27 cellular contexts compared by ENCODE assay signal in the genomic region with DNA sequence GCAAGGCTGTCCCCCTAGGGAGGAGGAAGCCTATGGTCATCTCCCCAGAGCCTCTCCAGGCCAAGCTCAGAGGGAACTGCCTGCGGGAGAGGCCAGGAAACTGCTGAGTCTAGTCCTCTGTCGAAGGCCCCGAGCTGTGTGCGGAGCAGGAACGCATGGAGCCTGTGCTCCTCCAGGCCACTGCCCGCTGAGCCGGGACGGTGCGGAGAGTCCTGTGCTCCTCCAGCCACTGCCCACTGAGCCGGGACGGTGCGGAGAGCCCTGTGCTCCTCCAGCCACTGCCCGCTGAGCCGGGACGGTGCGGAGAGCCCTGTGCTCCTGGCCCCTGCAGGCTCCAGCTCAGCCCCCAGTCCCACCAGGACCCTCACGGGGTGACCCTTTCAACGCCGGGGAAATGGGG.
"Had no signal": no experiment of that assay in that cellular context is flagged by ENCODE, and none has a peak within 500 bp of the region (broad histone marks: within the 10 kb centered on the region; RNA-seq: fewer than 3 reads in every experiment).

No MANE protein-coding gene starts in this region.

- H3K4me3 Mint-ChIP-seq: activated CD4-positive, alpha-beta T cell treated with anti-CD3 and anti-CD28 coated beads for 36 hours; activated CD8-positive, alpha-beta memory T cell treated with anti-CD3 and anti-CD28 coated beads, Interleukin-2, amount 10 ng/mL, durations not matched to agents 7 days and 5 days; activated CD8-positive, alpha-beta T cell treated with anti-CD3 and anti-CD28 coated beads, Interleukin-2, amount 10 ng/mL, durations not matched to agents 7 days and 5 days; activated naive CD4-positive, alpha-beta T cell treated with anti-CD3 and anti-CD28 coated beads, Interleukin-2, amount 50 U/mL, for 24 hours; activated naive CD8-positive, alpha-beta T cell treated with anti-CD3 and anti-CD28 coated beads, Interleukin-2, amount 50 U/mL, for 24 hours; dendritic cell treated with granulocyte-macrophage colony-stimulating factor and Interleukin-4, amounts not matched to agents 40 ng/mL and 50 ng/mL, for 4 days; immature natural killer cell; natural killer cell treated with Interleukin-12 subunit alpha and Interleukin-12 subunit beta and Interleukin-15 and Interleukin-18, amount 100 ng/mL, for 72 hours; stimulated activated naive B cell treated with anti-CD40 and anti-IgM and Interleukin-4, amounts not matched to agents 10 μg/mL and 1 μg/mL and 100 μg/mL, for 72 hours had no signal

- H3K4me1 Mint-ChIP-seq: activated CD4-positive, alpha-beta T cell treated with anti-CD3 and anti-CD28 coated beads for 36 hours; activated CD8-positive, alpha-beta memory T cell treated with anti-CD3 and anti-CD28 coated beads, Interleukin-2, amount 10 ng/mL, durations not matched to agents 7 days and 5 days; activated naive CD4-positive, alpha-beta T cell treated with anti-CD3 and anti-CD28 coated beads, Interleukin-2, amount 50 U/mL, for 24 hours; activated naive CD8-positive, alpha-beta T cell treated with anti-CD3 and anti-CD28 coated beads, Interleukin-2, amount 50 U/mL, for 24 hours had no signal

- H3K36me3 ChIP-seq: breast epithelium, left ventricle myocardium inferior, pancreas, sigmoid colon, stomach had no signal

- H3K27ac Mint-ChIP-seq: activated CD4-positive, alpha-beta T cell treated with anti-CD3 and anti-CD28 coated beads for 36 hours; activated CD8-positive, alpha-beta memory T cell treated with anti-CD3 and anti-CD28 coated beads, Interleukin-2, amount 10 ng/mL, durations not matched to agents 7 days and 5 days; activated CD8-positive, alpha-beta T cell treated with anti-CD3 and anti-CD28 coated beads, Interleukin-2, amount 10 ng/mL, durations not matched to agents 7 days and 5 days; activated naive CD4-positive, alpha-beta T cell treated with anti-CD3 and anti-CD28 coated beads, Interleukin-2, amount 50 U/mL, for 24 hours; activated naive CD8-positive, alpha-beta T cell treated with anti-CD3 and anti-CD28 coated beads, Interleukin-2, amount 50 U/mL, for 24 hours; activated T-helper 2 cell treated with anti-CD3 and anti-CD28 coated beads, Interferon-gamma antibody, Interleukin-2, Interleukin-4, amounts not matched to agents 10 μg/mL and 5 μg/mL and 100 μg/mL, durations not matched to agents 14 hours and 24 hours and 36 hours; dendritic cell treated with granulocyte-macrophage colony-stimulating factor and Interleukin-4, amounts not matched to agents 40 ng/mL and 50 ng/mL, for 4 days; immature natural killer cell; natural killer cell treated with Interleukin-12 subunit alpha and Interleukin-12 subunit beta and Interleukin-15 and Interleukin-18, amount 100 ng/mL, for 72 hours; stimulated activated naive B cell treated with anti-CD40 and anti-IgM and Interleukin-4, amounts not matched to agents 10 μg/mL and 1 μg/mL and 100 μg/mL, for 72 hours had no signal

- H3K27ac ChIP-seq: breast epithelium, esophagus muscularis mucosa, foreskin keratinocyte, heart left ventricle, left ventricle myocardium inferior, pancreas, sigmoid colon, stomach, tibial artery had no signal

- H3K27me3 ChIP-seq: breast epithelium, esophagus muscularis mucosa, foreskin keratinocyte, heart left ventricle, pancreas, sigmoid colon, stomach, tibial artery had no signal

- H3K4me3 ChIP-seq: breast epithelium, esophagus muscularis mucosa, heart left ventricle, left ventricle myocardium inferior, mucosa of descending colon, pancreas, sigmoid colon, stomach, tibial artery had no signal

- H3K9me3 ChIP-seq: breast epithelium, esophagus muscularis mucosa, heart left ventricle, left ventricle myocardium inferior, mucosa of descending colon, pancreas, sigmoid colon, stomach, tibial artery had no signal

- H3K36me3 Mint-ChIP-seq: activated CD8-positive, alpha-beta memory T cell treated with anti-CD3 and anti-CD28 coated beads, Interleukin-2, amount 10 ng/mL, durations not matched to agents 7 days and 5 days; activated naive CD4-positive, alpha-beta T cell treated with anti-CD3 and anti-CD28 coated beads, Interleukin-2, amount 50 U/mL, for 24 hours; immature natural killer cell; natural killer cell treated with Interleukin-12 subunit alpha and Interleukin-12 subunit beta and Interleukin-15 and Interleukin-18, amount 100 ng/mL, for 72 hours had no signal

- ATAC-seq: activated CD4-positive, alpha-beta T cell treated with anti-CD3 and anti-CD28 coated beads for 36 hours; activated CD8-positive, alpha-beta memory T cell treated with anti-CD3 and anti-CD28 coated beads, Interleukin-2, amount 10 ng/mL, durations not matched to agents 7 days and 5 days; activated CD8-positive, alpha-beta T cell treated with anti-CD3 and anti-CD28 coated beads, Interleukin-2, amount 10 ng/mL, durations not matched to agents 7 days and 5 days; activated naive CD8-positive, alpha-beta T cell treated with anti-CD3 and anti-CD28 coated beads, Interleukin-2, amount 50 U/mL, for 24 hours; foreskin keratinocyte; mucosa of descending colon; natural killer cell treated with Interleukin-12 subunit alpha and Interleukin-12 subunit beta and Interleukin-15 and Interleukin-18, amount 100 ng/mL, for 72 hours; pancreas; stimulated activated naive B cell treated with anti-CD40 and anti-IgM and Interleukin-4, amounts not matched to agents 10 μg/mL and 1 μg/mL and 100 μg/mL, for 72 hours had no signal

- DNase-seq: activated CD4-positive, alpha-beta T cell treated with anti-CD3 and anti-CD28 coated beads for 36 hours; activated CD4-positive, CD25-positive, alpha-beta regulatory T cell; activated CD8-positive, alpha-beta memory T cell treated with anti-CD3 and anti-CD28 coated beads, Interleukin-2, amount 10 ng/mL, durations not matched to agents 7 days and 5 days; activated CD8-positive, alpha-beta T cell treated with anti-CD3 and anti-CD28 coated beads, Interleukin-2, amount 10 ng/mL, durations not matched to agents 7 days and 5 days; activated naive CD8-positive, alpha-beta T cell treated with anti-CD3 and anti-CD28 coated beads, Interleukin-2, amount 50 U/mL, for 24 hours; activated T-cell treated with anti-CD3 and anti-CD28 coated beads, Interleukin-2, amount 50 U/mL, for 48 hours; amygdala; central memory CD4-positive, alpha-beta T cell; foreskin keratinocyte; hypothalamus; immature natural killer cell; left ventricle myocardium inferior; sigmoid colon; small intestine; stimulated activated CD4-positive, alpha-beta T cell treated with anti-CD3 and anti-CD28 coated beads, Interleukin-1b, Interleukin-23, amount 100 ng/mL, for 48 hours; stimulated activated naive B cell treated with anti-CD40 and anti-IgM and Interleukin-4, amounts not matched to agents 10 μg/mL and 1 μg/mL and 100 μg/mL, for 72 hours; stomach; tibial artery had no signal

- H3K4me1 ChIP-seq: breast epithelium, foreskin keratinocyte, left ventricle myocardium inferior, pancreas, stomach, tibial artery had no signal

- H3K27me3 Mint-ChIP-seq: activated CD4-positive, alpha-beta T cell treated with anti-CD3 and anti-CD28 coated beads for 36 hours; activated CD8-positive, alpha-beta memory T cell treated with anti-CD3 and anti-CD28 coated beads, Interleukin-2, amount 10 ng/mL, durations not matched to agents 7 days and 5 days; activated naive CD4-positive, alpha-beta T cell treated with anti-CD3 and anti-CD28 coated beads, Interleukin-2, amount 50 U/mL, for 24 hours; activated naive CD8-positive, alpha-beta T cell treated with anti-CD3 and anti-CD28 coated beads, Interleukin-2, amount 50 U/mL, for 24 hours; natural killer cell treated with Interleukin-12 subunit alpha and Interleukin-12 subunit beta and Interleukin-15 and Interleukin-18, amount 100 ng/mL, for 72 hours had no signal

- H3K9me3 Mint-ChIP-seq: activated naive CD4-positive, alpha-beta T cell treated with anti-CD3 and anti-CD28 coated beads, Interleukin-2, amount 50 U/mL, for 24 hours; immature natural killer cell had no signal
